Comparison of ENCODE assay signal across 2 cellular contexts in the genomic region with DNA sequence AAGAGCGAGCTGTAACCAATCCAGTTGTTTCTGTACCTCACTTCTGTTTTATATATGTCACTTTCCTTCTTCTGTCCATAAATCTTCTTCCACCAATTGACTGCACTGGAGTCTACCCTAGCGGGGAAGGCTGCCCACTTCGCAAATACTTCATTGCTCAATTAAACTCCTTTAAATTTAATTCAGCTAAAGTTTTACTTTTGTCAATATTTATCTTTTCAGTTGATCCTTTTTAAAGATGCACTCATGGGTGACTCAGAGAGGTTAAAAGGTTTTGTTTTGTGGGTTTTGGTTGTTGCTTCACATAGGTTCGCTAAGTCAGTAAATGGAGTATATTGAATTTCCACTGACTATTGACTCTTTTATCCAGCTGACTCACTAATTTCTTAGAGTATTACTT.
TF ChIP-seq lines count a peak whose summit lies in the region.

No MANE protein-coding gene starts in this region.

TF ChIP-seq in HEK293T, 16 proteins besides CTCF, POLR2A, EP300 and RAD21 (continued from another document):
- no peak for TF ChIP-seq HDGF (IDR thresholded peaks at IDR 0.05; ENCODE audit: borderline replicate concordance)
TF ChIP-seq in HEK293T: peak in this region for 1.

TF ChIP-seq in GM12878, 131 proteins besides CTCF, POLR2A, EP300 and RAD21:
- TF ChIP-seq, protein P1, sequence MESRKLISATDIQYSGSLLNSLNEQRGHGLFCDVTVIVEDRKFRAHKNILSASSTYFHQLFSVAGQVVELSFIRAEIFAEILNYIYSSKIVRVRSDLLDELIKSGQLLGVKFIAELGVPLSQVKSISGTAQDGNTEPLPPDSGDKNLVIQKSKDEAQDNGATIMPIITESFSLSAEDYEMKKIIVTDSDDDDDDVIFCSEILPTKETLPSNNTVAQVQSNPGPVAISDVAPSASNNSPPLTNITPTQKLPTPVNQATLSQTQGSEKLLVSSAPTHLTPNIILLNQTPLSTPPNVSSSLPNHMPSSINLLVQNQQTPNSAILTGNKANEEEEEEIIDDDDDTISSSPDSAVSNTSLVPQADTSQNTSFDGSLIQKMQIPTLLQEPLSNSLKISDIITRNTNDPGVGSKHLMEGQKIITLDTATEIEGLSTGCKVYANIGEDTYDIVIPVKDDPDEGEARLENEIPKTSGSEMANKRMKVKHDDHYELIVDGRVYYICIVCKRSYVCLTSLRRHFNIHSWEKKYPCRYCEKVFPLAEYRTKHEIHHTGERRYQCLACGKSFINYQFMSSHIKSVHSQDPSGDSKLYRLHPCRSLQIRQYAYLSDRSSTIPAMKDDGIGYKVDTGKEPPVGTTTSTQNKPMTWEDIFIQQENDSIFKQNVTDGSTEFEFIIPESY (IDR thresholded peaks at IDR 0.05) = no peak
- 0 out of 2 replicates have a peak, but pooled peaks have one; percentile 12 for TF ChIP-seq NR2F1 (conservative IDR thresholded peaks at IDR 0.05)
TF ChIP-seq in GM12878: peak in this region for 1.
